ENCODE assay signal across 26 cellular contexts in genomic region chr18:43398601-43399000, GRCh38.
"Had no signal": no experiment of that assay in that cellular context is flagged by ENCODE, and none has a peak within 500 bp of the region (broad histone marks: within the 10 kb centered on the region; RNA-seq: fewer than 3 reads in every experiment).

No MANE protein-coding gene starts in this region.

- DNase-seq: colonic mucosa; cortex of kidney; effector CD8-positive, alpha-beta T cell; effector memory CD8-positive, alpha-beta T cell; endodermal cell; erythroblast; esophagus squamous epithelium; foreskin fibroblast; heart left ventricle; hypothalamus; immature natural killer cell; islet precursor cell; kidney; kidney glomerular epithelial cell; left colon; left lung; left ventricle myocardium superior; lower lobe of right lung; mesendoderm; midbrain; naive thymus-derived CD4-positive, alpha-beta T cell had no signal

- H3K4me3 ChIP-seq: colonic mucosa, esophagus squamous epithelium, gastroesophageal sphincter, heart left ventricle, hepatocyte, left lung, lower lobe of right lung had no signal

- H3K27me3 ChIP-seq: colonic mucosa, esophagus squamous epithelium, gastroesophageal sphincter, hepatocyte, left lung had no signal

- H3K36me3 ChIP-seq: colonic mucosa, esophagus squamous epithelium, gastroesophageal sphincter, heart left ventricle, left lung, lower lobe of right lung had no signal

- H3K4me1 ChIP-seq: colonic mucosa, esophagus squamous epithelium, gastroesophageal sphincter, heart left ventricle, left lung, lower lobe of right lung had no signal

- ATAC-seq: effector memory CD8-positive, alpha-beta T cell; esophagus mucosa; gastroesophageal sphincter; heart left ventricle; left colon; left lung; left ventricle myocardium superior; lower lobe of right lung; naive thymus-derived CD4-positive, alpha-beta T cell had no signal

- FAIRE-seq: endometrium, frontal cortex, kidney had no signal

- H3K9me3 ChIP-seq: colonic mucosa, esophagus squamous epithelium, gastroesophageal sphincter, heart left ventricle, left lung, lower lobe of right lung had no signal

- H3K27ac ChIP-seq: colonic mucosa, esophagus squamous epithelium, gastroesophageal sphincter, heart left ventricle, hepatocyte, left lung, lower lobe of right lung had no signal
